In genomic region chr17:6454495-6455320, GRCh38 we compare ENCODE assay signal across 14 cellular contexts. TPM values are rescaled to one million over a fixed set of nuclear protein-coding genes. Genes with fewer than 3 reads are reported as not detected.
DNase-seq lines count a peak whose midpoint lies in the region; ATAC-seq and TF ChIP-seq lines count a peak whose summit lies in the region.
"Had no signal": no experiment of that assay in that cellular context is flagged by ENCODE, and none has a peak within 500 bp of the region (broad histone marks: within the 10 kb centered on the region; RNA-seq: fewer than 3 reads in every experiment).

No MANE protein-coding gene starts in this region.

- in situ Hi-C loops in brain microvascular endothelial cell (cut with HindIII; ENCODE audit: low pct_ligation_motif_present, low sequenced_read_pairs) = no loop called here

- 18% methylated on average over 34 of the region's 35 CpGs for WGBS in mesenchymal stem cell
- WGBS in testis, 2 donors = 63 to 66% methylated on average over 16 to 33 of the region's 35 CpGs

- peaks cover 19% of the 10 kb centered on the region for H3K4me1 ChIP-seq in mesenchymal stem cell (ENCODE audit: control insufficient read depth, insufficient read depth, low read depth, low read length)
- H3K4me1 ChIP-seq in testis = peaks cover 10% of the 10 kb centered on the region
- peaks cover 0 to 4% of the 10 kb centered on the region in 2 donors for H3K4me1 ChIP-seq in left lung
- H3K4me1 ChIP-seq in tibial artery = peaks cover 0 to 19% (median 12%) of the 10 kb centered on the region in 4 donors

- peaks cover 6% of the 10 kb centered on the region for H3K4me1 Mint-ChIP-seq in activated naive CD8-positive, alpha-beta T cell treated with anti-CD3 and anti-CD28 coated beads, Interleukin-2, amount 50 U/mL, for 24 hours
- peaks cover 9% of the 10 kb centered on the region for H3K4me1 Mint-ChIP-seq in activated naive CD8-positive, alpha-beta T cell treated with anti-CD3 and anti-CD28 coated beads for 36 hours

- H3K23ac ChIP-seq in mesenchymal stem cell (ENCODE audit: low read length in 2 of 2) = peak overlapping the region in 1 of 2 experiments; percentile 5

- H3K18ac ChIP-seq in mesenchymal stem cell (ENCODE audit: low read depth in 1 of 2, low read length in 2 of 2) = peak overlapping the region; percentile 47 to 70

- H4K91ac ChIP-seq in mesenchymal stem cell (ENCODE audit: low read length) = peak overlapping the region; percentile 34

- H3K4me2 ChIP-seq in mesenchymal stem cell (ENCODE audit: low read length, poor library complexity, severe bottlenecking) = peak overlapping the region; percentile 85

- H3K9me3 ChIP-seq in mesenchymal stem cell (ENCODE audit: control insufficient read depth, low read length) (no peaks in the 10 kb centered on the region), testis (no peaks in the 10 kb centered on the region), left lung (no peaks in the 10 kb centered on the region), tibial artery (no peaks in the 10 kb centered on the region)
- H3K9me3 ChIP-seq: upper lobe of left lung had no signal

- H3K36me3 ChIP-seq in brain microvascular endothelial cell (replicated peaks) = no peaks in the 10 kb centered on the region
- peaks cover 0 to 4% of the 10 kb centered on the region in 2 experiments for H3K36me3 ChIP-seq in mesenchymal stem cell (ENCODE audit: control insufficient read depth in 1 of 2, insufficient read depth in 2 of 2, low read depth in 1 of 2, low read length in 2 of 2)
- H3K36me3 ChIP-seq in testis (ENCODE audit: low read depth, missing control alignments) = no peaks in the 10 kb centered on the region
- H3K36me3 ChIP-seq in left lung = peaks cover 0 to 1% of the 10 kb centered on the region in 2 donors
- H3K36me3 ChIP-seq in tibial artery = no peaks in the 10 kb centered on the region
- H3K36me3 ChIP-seq: upper lobe of left lung had no signal

- no peak for TF ChIP-seq POLR2A in testis (IDR thresholded peaks at IDR 0.05)

- H3K4me3 ChIP-seq in brain microvascular endothelial cell (ENCODE audit: low read depth, low read length) (peak overlapping the region; percentile 9), mesenchymal stem cell (ENCODE audit: insufficient read depth in 1 of 2, low read depth in 1 of 2, low read length in 2 of 2) (peak overlapping the region; percentile 44 to 49), testis (peak overlapping the region; percentile 18 to 42), left lung (no peak overlapping the region), tibial artery (peak overlapping the region in 1 of 2 donors; percentile 23)
- H3K4me3 ChIP-seq: upper lobe of left lung had no signal

- H3K27me3 Mint-ChIP-seq in activated naive CD8-positive, alpha-beta T cell treated with anti-CD3 and anti-CD28 coated beads, Interleukin-2, amount 50 U/mL, for 24 hours = peaks cover 6% of the 10 kb centered on the region
- no peaks in the 10 kb centered on the region for H3K27me3 Mint-ChIP-seq in activated naive CD8-positive, alpha-beta T cell treated with anti-CD3 and anti-CD28 coated beads for 36 hours

- TF ChIP-seq CTCF in brain microvascular endothelial cell (IDR thresholded peaks at IDR 0.05; ENCODE audit: low read depth, low read length, missing control alignments) (no peak), testis (IDR thresholded peaks at IDR 0.05) (no peak), left lung (IDR thresholded peaks at IDR 0.05) (no peak), tibial artery (IDR thresholded peaks at IDR 0.05) (no peak)

- DNase-seq in activated naive CD8-positive, alpha-beta T cell treated with anti-CD3 and anti-CD28 coated beads, Interleukin-2, amount 50 U/mL, for 24 hours = no peak
- DNase-seq in activated naive CD8-positive, alpha-beta T cell treated with anti-CD3 and anti-CD28 coated beads for 36 hours = no peak
- DNase-seq in brain microvascular endothelial cell = no peak
- no peak for DNase-seq in mesenchymal stem cell
- no peak for DNase-seq in testis
- DNase-seq in left lung = no peak
- no peak for DNase-seq in tibial artery
- DNase-seq: amniotic stem cell, midbrain, NCI-H2171, SHP77 treated with DMSO at 0.1 percent for 48 hours had no signal

- peak overlapping the region; percentile 19 for H4K8ac ChIP-seq in mesenchymal stem cell (ENCODE audit: low read length)

- peak overlapping the region in 1 of 2 experiments; percentile 39 for H2BK12ac ChIP-seq in mesenchymal stem cell (ENCODE audit: low read length in 2 of 2)

- ATAC-seq in activated naive CD8-positive, alpha-beta T cell treated with anti-CD3 and anti-CD28 coated beads, Interleukin-2, amount 50 U/mL, for 24 hours = peak; percentile 18
- ATAC-seq in left lung (no peak), GM19455 (IDR thresholded peaks at IDR 0.05; ENCODE audit: unreplicated experiment) (no peak)

- H2BK15ac ChIP-seq in mesenchymal stem cell (ENCODE audit: low read depth, poor library complexity, severe bottlenecking) = peak overlapping the region; percentile 65

- peak overlapping the region in 1 of 2 experiments; percentile 52 for H3K4ac ChIP-seq in mesenchymal stem cell (ENCODE audit: low read depth in 1 of 2, low read length in 2 of 2)

- peaks cover 4% of the 10 kb centered on the region for H3K27me3 ChIP-seq in brain microvascular endothelial cell (replicated peaks)
- peaks cover 16 to 46% of the 10 kb centered on the region in 2 experiments for H3K27me3 ChIP-seq in mesenchymal stem cell (ENCODE audit: control insufficient read depth in 1 of 2, insufficient read depth in 1 of 2, low read length in 2 of 2)
- no peaks in the 10 kb centered on the region for H3K27me3 ChIP-seq in testis
- H3K27me3 ChIP-seq in left lung = peaks cover 0 to 25% of the 10 kb centered on the region in 2 donors
- H3K27me3 ChIP-seq in tibial artery = peaks cover 0 to 31% of the 10 kb centered on the region in 2 donors

- H2BK120ac ChIP-seq in mesenchymal stem cell (ENCODE audit: low read depth, low read length) = no peak overlapping the region

- H3K36me3 Mint-ChIP-seq in activated naive CD8-positive, alpha-beta T cell treated with anti-CD3 and anti-CD28 coated beads, Interleukin-2, amount 50 U/mL, for 24 hours (ENCODE audit: low read depth) = no peaks in the 10 kb centered on the region
- no peaks in the 10 kb centered on the region for H3K36me3 Mint-ChIP-seq in activated naive CD8-positive, alpha-beta T cell treated with anti-CD3 and anti-CD28 coated beads for 36 hours
- H3K36me3 Mint-ChIP-seq: IgD-negative memory B cell had no signal

- H2AK5ac ChIP-seq in mesenchymal stem cell (ENCODE audit: low read length, severe bottlenecking) = no peak overlapping the region

- no peak overlapping the region for H2BK5ac ChIP-seq in mesenchymal stem cell (ENCODE audit: low read depth, low read length, poor library complexity, severe bottlenecking)

- no peak overlapping the region for H3K9ac ChIP-seq in mesenchymal stem cell (ENCODE audit: low read length)

- H3K9me3 Mint-ChIP-seq in activated naive CD8-positive, alpha-beta T cell treated with anti-CD3 and anti-CD28 coated beads, Interleukin-2, amount 50 U/mL, for 24 hours = no peaks in the 10 kb centered on the region
- no peaks in the 10 kb centered on the region for H3K9me3 Mint-ChIP-seq in activated naive CD8-positive, alpha-beta T cell treated with anti-CD3 and anti-CD28 coated beads for 36 hours
- H3K9me3 Mint-ChIP-seq: IgD-negative memory B cell had no signal

- intact Hi-C loops in testis (cut with DNase I; ENCODE audit: low total_unique reads) (no loop called here), left lung (cut with DNase I) (no loop called here), tibial artery (cut with DNase I; ENCODE audit: low total_unique reads) (no loop called here)

- no peak overlapping the region for H3K27ac ChIP-seq in brain microvascular endothelial cell
- H3K27ac ChIP-seq in mesenchymal stem cell (ENCODE audit: low read length, poor library complexity, severe bottlenecking) = no peak overlapping the region
- H3K27ac ChIP-seq in testis = no peak overlapping the region
- no peak overlapping the region for H3K27ac ChIP-seq in left lung
- no peak overlapping the region for H3K27ac ChIP-seq in tibial artery
- H3K27ac ChIP-seq: upper lobe of left lung had no signal

- H3K14ac ChIP-seq in mesenchymal stem cell (ENCODE audit: low read length in 2 of 2) = peak overlapping the region in 1 of 2 experiments; percentile 12

- H2AFZ ChIP-seq in mesenchymal stem cell (ENCODE audit: low read depth, low read length) = peak overlapping the region; percentile 32

- no peaks in the 10 kb centered on the region for H3K79me1 ChIP-seq in mesenchymal stem cell (replicated peaks; ENCODE audit: low read length, poor library complexity, severe bottlenecking)

- H3K4me3 Mint-ChIP-seq in activated naive CD8-positive, alpha-beta T cell treated with anti-CD3 and anti-CD28 coated beads, Interleukin-2, amount 50 U/mL, for 24 hours = no peak overlapping the region
- H3K4me3 Mint-ChIP-seq in activated naive CD8-positive, alpha-beta T cell treated with anti-CD3 and anti-CD28 coated beads for 36 hours = no peak overlapping the region

- no peak overlapping the region for H3K27ac Mint-ChIP-seq in activated naive CD8-positive, alpha-beta T cell treated with anti-CD3 and anti-CD28 coated beads, Interleukin-2, amount 50 U/mL, for 24 hours
- no peak overlapping the region for H3K27ac Mint-ChIP-seq in activated naive CD8-positive, alpha-beta T cell treated with anti-CD3 and anti-CD28 coated beads for 36 hours

RNA-seq across cellular contexts. Expression of gene PIMREG, which starts 10.5 kb away (rescaled TPM):
- total RNA-seq in activated naive CD8-positive, alpha-beta T cell treated with anti-CD3 and anti-CD28 coated beads for 36 hours = 1 to 10 TPM; 4.8 to 5.7 TPM
- 3.9 TPM for polyA plus RNA-seq in mesenchymal stem cell (2013, experiment 1 of 2)
- polyA plus RNA-seq in mesenchymal stem cell (2013, experiment 2 of 2) = 3.5 TPM
- total RNA-seq in testis = 1 to 10 TPM; 1.3 to 1.8 TPM
- polyA plus RNA-seq in testis (ENCODE audit: insufficient read depth, low read depth, low replicate concordance) = 0.73 TPM
- total RNA-seq in left lung = 1 to 10 TPM; 1.6 to 4.6 TPM
- polyA plus RNA-seq: IgD-negative memory B cell had no signal

RNA-seq across cellular contexts. Expression of gene AIPL1, which starts 19.8 kb away (rescaled TPM):
- total RNA-seq in activated naive CD8-positive, alpha-beta T cell treated with anti-CD3 and anti-CD28 coated beads for 36 hours = not detected
- polyA plus RNA-seq in mesenchymal stem cell (2013, experiment 1 of 2) = not detected
- polyA plus RNA-seq in mesenchymal stem cell (2013, experiment 2 of 2) = not detected
- total RNA-seq in testis = 1 to 10 TPM in 1 of 2 donors, under 1 TPM in 1; 0.37 to 1.0 TPM
- 0.49 TPM for polyA plus RNA-seq in testis (ENCODE audit: insufficient read depth, low read depth, low replicate concordance)
- total RNA-seq in left lung = not detected
- total RNA-seq: upper lobe of left lung had no signal
- polyA plus RNA-seq: IgD-negative memory B cell had no signal

Comparison
In these comparisons a context has a peak if more than half of its experiments do, and no peak if none do; other contexts are left out.
1. H3K4me3 ChIP-seq: peak in brain microvascular endothelial cell (single experiment), mesenchymal stem cell (2 of 2) and testis (2 of 2); none in left lung (0 of 2).